16 cellular contexts compared by ENCODE assay signal in genomic region chr4:21290562-21290961, GRCh38.
DNase-seq lines count a peak whose midpoint lies in the region; ATAC-seq, FAIRE-seq and TF ChIP-seq lines count a peak whose summit lies in the region.
"Had no signal": no experiment of that assay in that cellular context is flagged by ENCODE, and none has a peak within 500 bp of the region (broad histone marks: within the 10 kb centered on the region; RNA-seq: fewer than 3 reads in every experiment).

No MANE protein-coding gene starts in this region.

- H3K36me3 Mint-ChIP-seq in nephron progenitor cell (ENCODE audit: low read depth) = no peaks in the 10 kb centered on the region
- H3K36me3 Mint-ChIP-seq: activated naive CD8-positive, alpha-beta T cell treated with anti-CD3 and anti-CD28 coated beads for 36 hours had no signal

- H3K27me3 Mint-ChIP-seq in nephron progenitor cell (ENCODE audit: low read depth, poor library complexity) = peaks cover 3% of the 10 kb centered on the region
- H3K27me3 Mint-ChIP-seq: activated naive CD8-positive, alpha-beta T cell treated with anti-CD3 and anti-CD28 coated beads for 36 hours had no signal

- no peaks in the 10 kb centered on the region for H3K4me1 Mint-ChIP-seq in nephron progenitor cell
- H3K4me1 Mint-ChIP-seq: activated naive CD8-positive, alpha-beta T cell treated with anti-CD3 and anti-CD28 coated beads for 36 hours had no signal

- intact Hi-C loops in spleen (cut with DNase I; ENCODE audit: low total_unique reads) = no loop called here
- intact Hi-C loops in pancreas (cut with DNase I) = no loop called here

- no peaks in the 10 kb centered on the region for H3K9me2 ChIP-seq in Karpas-422 (replicated peaks; ENCODE audit: insufficient read depth, low read length)

- H3K79me2 ChIP-seq in Karpas-422 (ENCODE audit: low read length) = no peaks in the 10 kb centered on the region

- no peaks in the 10 kb centered on the region for H3K9me3 Mint-ChIP-seq in nephron progenitor cell

- H3K27me3 ChIP-seq in Karpas-422 (ENCODE audit: low read length) (no peaks in the 10 kb centered on the region), spleen (replicated peaks in 1 of 7) (no peaks in the 10 kb centered on the region), pancreas (peaks cover 0 to 7% (median 0%) of the 10 kb centered on the region in 4 donors)

- H3K9me3 ChIP-seq in Karpas-422 (ENCODE audit: low read length) = peaks cover 8% of the 10 kb centered on the region
- H3K9me3 ChIP-seq in spleen = peaks cover 0 to 7% (median 0%) of the 10 kb centered on the region in 8 donors
- H3K9me3 ChIP-seq in pancreas = no peaks in the 10 kb centered on the region

- H3K4me2 ChIP-seq in Karpas-422 (ENCODE audit: low read depth, low read length, poor library complexity, severe bottlenecking) = no peak overlapping the region

- H3K4me3 Mint-ChIP-seq in nephron progenitor cell = no peak overlapping the region
- H3K4me3 Mint-ChIP-seq: activated naive CD8-positive, alpha-beta T cell treated with anti-CD3 and anti-CD28 coated beads for 36 hours; T-helper 1 cell treated with Interleukin-12 subunit alpha and Interleukin-12 subunit beta and Interleukin-4 antibody, amounts not matched to agents 30 μg/mL and 1 μg/mL, for 36 hours had no signal

- DNase-seq in Karpas-422 (peak; percentile 43), spleen (no peak), nephron progenitor cell (no peak), pancreas (no peak)
- DNase-seq in stimulated activated naive CD4-positive, alpha-beta T cell treated with Interleukin-2 at 50 U/mL for 16 hours (lab: John Stamatoyannopoulos, UW) = no peak
- DNase-seq: activated naive CD8-positive, alpha-beta T cell treated with anti-CD3 and anti-CD28 coated beads for 36 hours; effector CD4-positive, alpha-beta T cell; hippocampal formation; NCI-H1092 treated with DMSO at 0.1 percent for 48 hours; nucleus accumbens; stimulated activated CD4-positive, alpha-beta T cell treated with anti-CD3 and anti-CD28 coated beads, Interleukin-4, amount 100 ng/mL, for 24 hours had no signal

- peaks cover 5% of the 10 kb centered on the region; the same call in 1 of the 2 replicates for H3K4me1 ChIP-seq in Karpas-422 (ENCODE audit: low read length)
- no peaks in the 10 kb centered on the region for H3K4me1 ChIP-seq in spleen
- H3K4me1 ChIP-seq in pancreas = no peaks in the 10 kb centered on the region

- H3K9ac ChIP-seq in Karpas-422 (ENCODE audit: low read length) = no peak overlapping the region

- WGBS in spleen, 5 donors = 1 to 16% (median 8%) methylated on average over 2 of the region's 2 CpGs
- 40 to 44% methylated on average over 2 of the region's 2 CpGs for WGBS in pancreas, 2 donors

- H3K4me3 ChIP-seq in Karpas-422 (ENCODE audit: low read length) = no peak overlapping the region
- H3K4me3 ChIP-seq in spleen = no peak overlapping the region
- H3K4me3 ChIP-seq in pancreas = no peak overlapping the region

- H3K36me3 ChIP-seq in Karpas-422 (ENCODE audit: insufficient read depth, low read length) (no peaks in the 10 kb centered on the region), spleen (no peaks in the 10 kb centered on the region), pancreas (no peaks in the 10 kb centered on the region)

- TF ChIP-seq POLR2A in spleen (IDR thresholded peaks at IDR 0.05) = no peak

- TF ChIP-seq CTCF in spleen (IDR thresholded peaks at IDR 0.05 in 8 of 11, conservative IDR thresholded peaks at IDR 0.05 in 3 of 11) = no peak
- TF ChIP-seq CTCF in nephron progenitor cell (IDR thresholded peaks at IDR 0.05) = no peak
- no peak for TF ChIP-seq CTCF in pancreas (IDR thresholded peaks at IDR 0.05)

- H2AFZ ChIP-seq in Karpas-422 (ENCODE audit: low read length) = no peak overlapping the region

- H4K20me1 ChIP-seq in Karpas-422 (ENCODE audit: insufficient read depth, low read depth, low read length) = no peaks in the 10 kb centered on the region

- H3K27ac Mint-ChIP-seq in nephron progenitor cell = no peak overlapping the region
- H3K27ac Mint-ChIP-seq: activated naive CD8-positive, alpha-beta T cell treated with anti-CD3 and anti-CD28 coated beads for 36 hours; T-helper 1 cell treated with Interleukin-12 subunit alpha and Interleukin-12 subunit beta and Interleukin-4 antibody, amounts not matched to agents 30 μg/mL and 1 μg/mL, for 36 hours had no signal

- no peak for FAIRE-seq in pancreas (lab: Jason Lieb, UNC)

- ATAC-seq in GM18498 (IDR thresholded peaks at IDR 0.05; ENCODE audit: unreplicated experiment) (peak; percentile 63), GM19455 (IDR thresholded peaks at IDR 0.05; ENCODE audit: unreplicated experiment) (peak; percentile 71), HG02981 (IDR thresholded peaks at IDR 0.05; ENCODE audit: unreplicated experiment) (peak; percentile 76), pancreas (no peak)
- ATAC-seq: sciatic nerve had no signal

- H3K27ac ChIP-seq in Karpas-422 (ENCODE audit: low read length) = no peak overlapping the region
- H3K27ac ChIP-seq in spleen = no peak overlapping the region
- no peak overlapping the region for H3K27ac ChIP-seq in pancreas

Comparison
In these comparisons a context has a peak if more than half of its experiments do, and no peak if none do; other contexts are left out.
1. ATAC-seq: peak in GM18498 (single experiment), GM19455 (single experiment) and HG02981 (single experiment); none in pancreas (0 of 4).